ENCODE assay signal across 8 cellular contexts in genomic region chr2:46499392-46499785, GRCh38. TPM values are rescaled to one million over a fixed set of nuclear protein-coding genes. Genes with fewer than 3 reads are reported as not detected.
DNase-seq lines count a peak whose midpoint lies in the region; ATAC-seq and TF ChIP-seq lines count a peak whose summit lies in the region.

No MANE protein-coding gene starts in this region.

- no peaks in the 10 kb centered on the region for H3K9me3 Mint-ChIP-seq in progenitor cell of endocrine pancreas (ENCODE audit: low read depth)

- no peak overlapping the region for H3K27ac ChIP-seq in DND-41 (ENCODE audit: low read length)
- no peak overlapping the region for H3K27ac ChIP-seq in SU-DHL-6 (ENCODE audit: low read depth, low read length)

- H3K27me3 ChIP-seq in DND-41 (ENCODE audit: insufficient read depth, low read length, poor library complexity) (peaks cover 33% of the 10 kb centered on the region), SU-DHL-6 (ENCODE audit: low read length) (no peaks in the 10 kb centered on the region)

- ATAC-seq in DND-41 (ENCODE audit: insufficient read depth, low read depth) (0 out of 3 replicates have a peak, but pooled peaks have one; percentile 1), GM19023 (IDR thresholded peaks at IDR 0.05; ENCODE audit: unreplicated experiment) (no peak), HG03442 (IDR thresholded peaks at IDR 0.05; ENCODE audit: unreplicated experiment) (no peak)

- H3K4me1 Mint-ChIP-seq in progenitor cell of endocrine pancreas (ENCODE audit: low read depth): peaks cover 13% of the 10 kb centered on the region

- peak overlapping the region; percentile 20 to 63; a peak in 3 of 4 replicates for H3K4me3 ChIP-seq in DND-41 (ENCODE audit: low read depth in 1 of 2, low read length in 2 of 2)
- H3K4me3 ChIP-seq in SU-DHL-6 (ENCODE audit: insufficient read depth, low read length, poor library complexity, severe bottlenecking): peak overlapping the region; percentile 56
- peak overlapping the region; percentile 66 for H3K4me3 ChIP-seq in fibroblast of pulmonary artery (replicated peaks; ENCODE audit: low read depth, low read length)

- H3K4me3 Mint-ChIP-seq in progenitor cell of endocrine pancreas (ENCODE audit: low read depth): peak overlapping the region; percentile 87

- no peaks in the 10 kb centered on the region for H3K9me2 ChIP-seq in SU-DHL-6 (replicated peaks; ENCODE audit: insufficient read depth, low read length)

- H3K79me2 ChIP-seq in DND-41 (ENCODE audit: insufficient read depth, low read length) (no peaks in the 10 kb centered on the region), SU-DHL-6 (ENCODE audit: insufficient read depth, low read length) (no peaks in the 10 kb centered on the region)

- TF ChIP-seq CTCF in DND-41 (IDR thresholded peaks at IDR 0.05; ENCODE audit: borderline replicate concordance, extremely low read depth, low read length, poor library complexity, severe bottlenecking) (no peak), SU-DHL-6 (IDR thresholded peaks at IDR 0.05; ENCODE audit: insufficient read depth, low read length, poor library complexity, severe bottlenecking) (no peak), fibroblast of pulmonary artery (IDR thresholded peaks at IDR 0.05; ENCODE audit: low read length, missing control alignments) (no peak), progenitor cell of endocrine pancreas (IDR thresholded peaks at IDR 0.05; ENCODE audit: unreplicated experiment) (no peak)

- H3K4me2 ChIP-seq in DND-41 (ENCODE audit: insufficient read depth, low read length) (peak overlapping the region; percentile 86), SU-DHL-6 (ENCODE audit: low read depth, low read length, poor library complexity, severe bottlenecking) (peak overlapping the region; percentile 82)

- peaks cover 45% of the 10 kb centered on the region for H3K27me3 Mint-ChIP-seq in progenitor cell of endocrine pancreas

- DNase-seq in DND-41: no peak
- no peak for DNase-seq in fibroblast of pulmonary artery (ENCODE audit: low read depth)
- no peak for DNase-seq in progenitor cell of endocrine pancreas (ENCODE audit: low spot score, unreplicated experiment)
- DNase-seq in glomerular visceral epithelial cell (ENCODE audit: extremely low spot score): no peak
- no peak for DNase-seq in NCI-H146 (lab: John Stamatoyannopoulos, UW)

- H3K9me3 ChIP-seq in DND-41 (ENCODE audit: insufficient read depth, low read length, severe bottlenecking) (no peaks in the 10 kb centered on the region), SU-DHL-6 (ENCODE audit: insufficient read depth, low read length) (no peaks in the 10 kb centered on the region)

- no peak overlapping the region for H3K27ac Mint-ChIP-seq in progenitor cell of endocrine pancreas

- H3K9ac ChIP-seq in DND-41 (ENCODE audit: low read depth, low read length): peak overlapping the region; percentile 52
- H3K9ac ChIP-seq in SU-DHL-6 (ENCODE audit: low read length): peak overlapping the region; percentile 58

- peaks cover 19% of the 10 kb centered on the region for H3K4me1 ChIP-seq in DND-41 (ENCODE audit: insufficient read depth, low read length)

- H2AFZ ChIP-seq in DND-41 (ENCODE audit: low read depth, low read length): peak overlapping the region; percentile 74; the same call in 1 of the 2 replicates
- H2AFZ ChIP-seq in SU-DHL-6 (ENCODE audit: low read depth, low read length, severe bottlenecking): peak overlapping the region; percentile 99

- no peaks in the 10 kb centered on the region for H3F3A ChIP-seq in SU-DHL-6 (ENCODE audit: insufficient read depth)

- no peaks in the 10 kb centered on the region for H3K36me3 Mint-ChIP-seq in progenitor cell of endocrine pancreas (ENCODE audit: insufficient read depth)

- H3K36me3 ChIP-seq in DND-41 (ENCODE audit: insufficient read depth, low read length) (no peaks in the 10 kb centered on the region), SU-DHL-6 (ENCODE audit: low read length) (no peaks in the 10 kb centered on the region)

- H4K20me1 ChIP-seq in DND-41 (ENCODE audit: insufficient read depth, low read length): no peaks in the 10 kb centered on the region
- no peaks in the 10 kb centered on the region for H4K20me1 ChIP-seq in SU-DHL-6 (ENCODE audit: low read depth, low read length)

RNA-seq across cellular contexts. Expression of gene TMEM247, which starts 20.0 kb away (rescaled TPM):
- total RNA-seq in progenitor cell of endocrine pancreas: not detected in 2 replicates

RNA-seq across cellular contexts. Expression of gene RHOQ, which starts 42.9 kb away (rescaled TPM):
- total RNA-seq in progenitor cell of endocrine pancreas: 39.9 and 40.7 TPM in 2 replicates

RNA-seq across cellular contexts. Expression of gene ATP6V1E2, which starts 43.0 kb away (rescaled TPM):
- 5.1 and 7.4 TPM in 2 replicates for total RNA-seq in progenitor cell of endocrine pancreas
